In genomic region chr1:21346304-21347071, GRCh38 we compare ENCODE assay signal across 8 cellular contexts. TPM values are rescaled to one million over a fixed set of nuclear protein-coding genes. Genes with fewer than 3 reads are reported as not detected.
DNase-seq lines count a peak whose midpoint lies in the region; ATAC-seq, FAIRE-seq and TF ChIP-seq lines count a peak whose summit lies in the region.

No MANE protein-coding gene starts in this region.

- peaks cover 18% of the 10 kb centered on the region for H3K27me3 ChIP-seq in iPS-15b (ENCODE audit: control insufficient read depth, insufficient read depth, low read length)
- no peaks in the 10 kb centered on the region for H3K27me3 ChIP-seq in stomach

- ATAC-seq in HG02623 (IDR thresholded peaks at IDR 0.05; ENCODE audit: unreplicated experiment): no peak

- DNase-seq in H54 (ENCODE audit: insufficient read length, low spot score): no peak
- no peak for DNase-seq in SK-N-MC (ENCODE audit: low read depth, low spot score)
- DNase-seq in stomach: no peak
- DNase-seq in ACHN: no peak
- no peak for DNase-seq in nucleus accumbens (lab: John Stamatoyannopoulos, UW)
- no peak for DNase-seq in retina

- H3K4me3 ChIP-seq in SK-N-MC (peak overlapping the region; percentile 87), iPS-15b (ENCODE audit: low read depth, low read length) (peak overlapping the region; percentile 78), stomach (peak overlapping the region; percentile 78 to 92 (median 84))

- intact Hi-C loops in stomach (cut with DNase I; ENCODE audit: low total_unique reads): no loop called here

- 44 to 52% (median 46%) methylated on average over 16 of the region's 16 CpGs for WGBS in stomach, 5 donors

- TF ChIP-seq EP300 in stomach (IDR thresholded peaks at IDR 0.05): no peak

- no peak for TF ChIP-seq CTCF in stomach (IDR thresholded peaks at IDR 0.05)

- H3K36me3 ChIP-seq in SK-N-MC (ENCODE audit: insufficient read depth, low read length) (no peaks in the 10 kb centered on the region), iPS-15b (ENCODE audit: control insufficient read depth, insufficient read depth, low read length) (no peaks in the 10 kb centered on the region), stomach (no peaks in the 10 kb centered on the region)

- H3K9ac ChIP-seq in SK-N-MC (ENCODE audit: insufficient read length): peak overlapping the region; percentile 68
- H3K9ac ChIP-seq in iPS-15b (ENCODE audit: low read depth, low read length): no peak overlapping the region

- H3K4me1 ChIP-seq in iPS-15b (ENCODE audit: control insufficient read depth, insufficient read depth, low read length) (no peaks in the 10 kb centered on the region), stomach (peaks cover 34 to 57% (median 48%) of the 10 kb centered on the region in 4 donors)

- H3K27ac ChIP-seq in SK-N-MC: no peak overlapping the region
- H3K27ac ChIP-seq in stomach: peak overlapping the region in 1 of 5 donors; percentile 94

- in situ Hi-C loops in ACHN (cut with HindIII; ENCODE audit: low pct_ligation_motif_present, low pct_unique_long_range_greater_than_20kb, low sequenced_read_pairs): no loop called here

- FAIRE-seq in H54 (lab: Jason Lieb, UNC): peak; percentile 53

- TF ChIP-seq POLR2A in H54 (IDR thresholded peaks at IDR 0.05; ENCODE audit: low read depth, low read length) (no peak), stomach (IDR thresholded peaks at IDR 0.05) (no peak)

- H3K9me3 ChIP-seq in SK-N-MC (ENCODE audit: low read depth, low read length): no peaks in the 10 kb centered on the region
- no peaks in the 10 kb centered on the region for H3K9me3 ChIP-seq in iPS-15b (ENCODE audit: control insufficient read depth, insufficient read depth, low read length)
- no peaks in the 10 kb centered on the region for H3K9me3 ChIP-seq in stomach

RNA-seq across cellular contexts. Expression of gene ECE1, which starts 56.2 kb away (rescaled TPM):
- total RNA-seq in stomach: 100 to 1,000 TPM in 2 of 5 donors, 10 to 100 TPM in 3; 40.2 to 574 (median 71.4) TPM
- 10 to 100 TPM; 17.6 to 30.9 (median 25.4) TPM for polyA plus RNA-seq in stomach
